17 cellular contexts compared by ENCODE assay signal in genomic region chr13:73273737-73274136, GRCh38.
A peak's percentile ranks its signal among the peaks of the same experiment; 100 is the strongest.
DNase-seq lines count a peak whose midpoint lies in the region; FAIRE-seq and TF ChIP-seq lines count a peak whose summit lies in the region.
"Had no signal": no experiment of that assay in that cellular context is flagged by ENCODE, and none has a peak within 500 bp of the region (broad histone marks: within the 10 kb centered on the region; RNA-seq: fewer than 3 reads in every experiment).

No MANE protein-coding gene starts in this region.

- TF ChIP-seq CTCF in HFFc6 (IDR thresholded peaks at IDR 0.05) (no peak), astrocyte of the spinal cord (IDR thresholded peaks at IDR 0.05; ENCODE audit: low read depth, low read length) (no peak)

- H3K9me3 Mint-ChIP-seq in HFFc6 = peaks cover 4% of the 10 kb centered on the region

- DNase-seq in A172 (ENCODE audit: low spot score) (peak; percentile 80), HFFc6 (peak; percentile 86), astrocyte of the spinal cord (ENCODE audit: low read depth, low spot score) (peak; percentile 76), iris pigment epithelial cell (ENCODE audit: low read depth) (peak; percentile 96), OCI-M1 (lab: John Stamatoyannopoulos, UW) (no peak), islet precursor cell (no peak), anterior cingulate cortex (lab: John Stamatoyannopoulos, UW) (no peak), frontal cortex (ENCODE audit: low spot score in 2 of 2) (no peak)
- DNase-seq: activated CD4-positive, alpha-beta T cell treated with anti-CD3 and anti-CD28 coated beads for 1 hour; AML-193; NCI-H1092 treated with DMSO at 0.1 percent for 48 hours; NCI-H69; right lobe of liver had no signal

- H3K27me3 Mint-ChIP-seq in HFFc6 (ENCODE audit: insufficient read depth) = no peaks in the 10 kb centered on the region

- in situ Hi-C loops in astrocyte of the spinal cord (cut with HindIII; ENCODE audit: low sequenced_read_pairs) = no loop called here

- FAIRE-seq in frontal cortex (lab: Jason Lieb, UNC) = no peak

- H3K4me3 ChIP-seq in astrocyte of the spinal cord (ENCODE audit: low read depth, low read length) = no peak overlapping the region
- H3K4me3 ChIP-seq: coronary artery, hepatocyte, right lobe of liver, thoracic aorta had no signal

- peak overlapping the region; percentile 96 for H3K27ac Mint-ChIP-seq in HFFc6
- H3K27ac Mint-ChIP-seq: activated T-helper 1 cell treated with anti-CD3 and anti-CD28 coated beads, Interleukin-12 subunit alpha, Interleukin-12 subunit beta, Interleukin-2, Interleukin-4 antibody, amounts not matched to agents 30 ng/mL and 10 ng/mL and 1 ng/mL, durations not matched to agents 14 hours and 24 hours and 36 hours had no signal

- peak overlapping the region; percentile 77; the same call in 1 of the 2 replicates for H3K4me3 Mint-ChIP-seq in HFFc6
- H3K4me3 Mint-ChIP-seq: activated T-helper 1 cell treated with anti-CD3 and anti-CD28 coated beads, Interleukin-12 subunit alpha, Interleukin-12 subunit beta, Interleukin-2, Interleukin-4 antibody, amounts not matched to agents 30 ng/mL and 10 ng/mL and 1 ng/mL, durations not matched to agents 14 hours and 24 hours and 36 hours had no signal

- peaks cover 52% of the 10 kb centered on the region for H3K4me1 Mint-ChIP-seq in HFFc6 (ENCODE audit: low read depth)

- H3K36me3 Mint-ChIP-seq in HFFc6 (ENCODE audit: low read depth) = peaks cover 15% of the 10 kb centered on the region

Comparison
In these comparisons a context has a peak if more than half of its experiments do, and no peak if none do; other contexts are left out.
1. DNase-seq: peak in A172 (single experiment), HFFc6 (single experiment), astrocyte of the spinal cord (single experiment) and iris pigment epithelial cell (single experiment); none in OCI-M1 (single experiment), islet precursor cell (single experiment), anterior cingulate cortex (0 of 58) and frontal cortex (0 of 2).